In the genomic region with DNA sequence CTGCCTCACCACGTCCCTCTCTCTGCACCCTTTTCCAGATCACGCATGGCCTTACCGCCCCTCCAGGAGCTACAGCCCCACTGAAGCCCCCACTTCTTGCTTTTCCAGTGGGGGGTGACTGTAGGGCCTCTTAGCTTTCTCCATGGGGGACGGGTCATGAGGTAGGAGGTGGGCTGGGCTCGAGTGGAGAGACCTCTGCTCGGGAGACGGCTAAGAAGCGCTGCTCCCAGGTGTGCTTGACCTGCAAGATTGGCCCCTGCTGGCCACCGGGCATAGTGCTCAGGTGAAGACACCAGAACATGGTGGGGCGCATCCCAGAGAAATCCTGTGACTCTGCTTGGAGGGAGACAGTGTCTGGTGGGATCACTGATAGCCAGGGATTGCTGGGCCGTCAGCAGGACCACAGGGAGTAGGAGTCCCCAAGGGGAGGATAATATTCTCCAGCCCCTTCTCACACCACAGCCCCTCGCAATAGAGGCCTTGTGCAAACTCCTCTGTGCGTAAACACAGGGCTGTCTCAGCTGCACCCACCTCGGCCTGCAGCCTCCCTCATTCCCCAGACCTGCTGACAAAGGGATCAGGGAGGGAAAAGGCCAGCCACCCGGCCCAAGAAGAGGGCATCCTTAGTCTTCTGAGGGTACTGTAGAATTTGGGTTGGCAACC, we compare ENCODE assay signal across 1 cellular context.
TF ChIP-seq lines count a peak whose summit lies in the region.

No MANE protein-coding gene starts in this region.

TF ChIP-seq in SK-N-SH treated with all-trans-retinoic acid at 6 μM for 48 hours, 23 proteins besides CTCF, POLR2A, EP300 and RAD21 (continued from another document):
- TF ChIP-seq, protein P1, sequence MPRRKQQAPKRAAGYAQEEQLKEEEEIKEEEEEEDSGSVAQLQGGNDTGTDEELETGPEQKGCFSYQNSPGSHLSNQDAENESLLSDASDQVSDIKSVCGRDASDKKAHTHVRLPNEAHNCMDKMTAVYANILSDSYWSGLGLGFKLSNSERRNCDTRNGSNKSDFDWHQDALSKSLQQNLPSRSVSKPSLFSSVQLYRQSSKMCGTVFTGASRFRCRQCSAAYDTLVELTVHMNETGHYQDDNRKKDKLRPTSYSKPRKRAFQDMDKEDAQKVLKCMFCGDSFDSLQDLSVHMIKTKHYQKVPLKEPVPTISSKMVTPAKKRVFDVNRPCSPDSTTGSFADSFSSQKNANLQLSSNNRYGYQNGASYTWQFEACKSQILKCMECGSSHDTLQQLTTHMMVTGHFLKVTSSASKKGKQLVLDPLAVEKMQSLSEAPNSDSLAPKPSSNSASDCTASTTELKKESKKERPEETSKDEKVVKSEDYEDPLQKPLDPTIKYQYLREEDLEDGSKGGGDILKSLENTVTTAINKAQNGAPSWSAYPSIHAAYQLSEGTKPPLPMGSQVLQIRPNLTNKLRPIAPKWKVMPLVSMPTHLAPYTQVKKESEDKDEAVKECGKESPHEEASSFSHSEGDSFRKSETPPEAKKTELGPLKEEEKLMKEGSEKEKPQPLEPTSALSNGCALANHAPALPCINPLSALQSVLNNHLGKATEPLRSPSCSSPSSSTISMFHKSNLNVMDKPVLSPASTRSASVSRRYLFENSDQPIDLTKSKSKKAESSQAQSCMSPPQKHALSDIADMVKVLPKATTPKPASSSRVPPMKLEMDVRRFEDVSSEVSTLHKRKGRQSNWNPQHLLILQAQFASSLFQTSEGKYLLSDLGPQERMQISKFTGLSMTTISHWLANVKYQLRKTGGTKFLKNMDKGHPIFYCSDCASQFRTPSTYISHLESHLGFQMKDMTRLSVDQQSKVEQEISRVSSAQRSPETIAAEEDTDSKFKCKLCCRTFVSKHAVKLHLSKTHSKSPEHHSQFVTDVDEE (CRISPR knock-in tag; IDR thresholded peaks at IDR 0.05), result no peak
- TF ChIP-seq, protein P2, sequence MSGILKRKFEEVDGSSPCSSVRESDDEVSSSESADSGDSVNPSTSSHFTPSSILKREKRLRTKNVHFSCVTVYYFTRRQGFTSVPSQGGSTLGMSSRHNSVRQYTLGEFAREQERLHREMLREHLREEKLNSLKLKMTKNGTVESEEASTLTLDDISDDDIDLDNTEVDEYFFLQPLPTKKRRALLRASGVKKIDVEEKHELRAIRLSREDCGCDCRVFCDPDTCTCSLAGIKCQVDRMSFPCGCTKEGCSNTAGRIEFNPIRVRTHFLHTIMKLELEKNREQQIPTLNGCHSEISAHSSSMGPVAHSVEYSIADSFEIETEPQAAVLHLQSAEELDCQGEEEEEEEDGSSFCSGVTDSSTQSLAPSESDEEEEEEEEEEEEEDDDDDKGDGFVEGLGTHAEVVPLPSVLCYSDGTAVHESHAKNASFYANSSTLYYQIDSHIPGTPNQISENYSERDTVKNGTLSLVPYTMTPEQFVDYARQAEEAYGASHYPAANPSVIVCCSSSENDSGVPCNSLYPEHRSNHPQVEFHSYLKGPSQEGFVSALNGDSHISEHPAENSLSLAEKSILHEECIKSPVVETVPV (CRISPR knock-in tag; IDR thresholded peaks at IDR 0.05), result peak; percentile 4; the same call in 1 of the 2 replicates
- no peak for TF ChIP-seq ARNTL (CRISPR knock-in tag; IDR thresholded peaks at IDR 0.05; ENCODE audit: borderline replicate concordance, low read depth)
- peak; percentile 35 for TF ChIP-seq ZFP30 (CRISPR knock-in tag; IDR thresholded peaks at IDR 0.05)
- no peak for TF ChIP-seq GLIS3 (CRISPR knock-in tag; IDR thresholded peaks at IDR 0.05)
